22 cellular contexts compared by ENCODE assay signal in the genomic region with DNA sequence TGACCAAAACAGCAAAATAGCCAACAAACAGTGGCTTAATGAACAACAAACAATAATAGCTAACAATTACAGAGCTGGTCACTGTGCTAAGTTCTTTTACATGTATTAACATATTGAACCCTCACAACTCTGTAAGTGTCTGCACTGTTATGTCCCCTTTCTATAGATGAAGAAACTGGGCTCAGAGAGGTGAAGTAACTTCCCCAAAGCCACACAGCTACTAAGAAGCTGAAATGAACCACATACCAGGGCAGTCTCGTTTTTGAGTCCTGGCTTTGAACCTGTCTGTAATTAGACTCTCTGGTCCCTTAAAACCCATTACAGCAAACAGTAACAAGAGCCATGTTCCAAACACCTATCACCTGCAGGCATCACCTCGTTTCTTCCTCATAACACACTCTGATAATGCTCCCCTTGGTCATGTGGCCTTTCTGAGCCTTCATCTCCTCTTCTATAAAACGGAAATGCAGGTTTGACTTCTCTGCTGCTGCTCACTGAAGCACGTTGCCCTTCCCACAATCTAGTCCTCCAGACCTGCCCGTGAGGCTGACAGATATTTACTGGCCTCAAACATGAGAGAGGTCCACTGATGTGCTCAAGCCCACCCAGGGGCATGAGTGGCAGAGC. TPM values are rescaled to one million over a fixed set of nuclear protein-coding genes. Genes with fewer than 3 reads are reported as not detected.
DNase-seq lines count a peak whose midpoint lies in the region; ATAC-seq and TF ChIP-seq lines count a peak whose summit lies in the region.
"Had no signal": no experiment of that assay in that cellular context is flagged by ENCODE, and none has a peak within 500 bp of the region (broad histone marks: within the 10 kb centered on the region; RNA-seq: fewer than 3 reads in every experiment).

No MANE protein-coding gene starts in this region.

- H3K4me3 ChIP-seq in DOHH2 (ENCODE audit: low read length) (no peak overlapping the region), OCI-LY7 (ENCODE audit: low read depth, low read length, poor library complexity, severe bottlenecking) (peak overlapping the region; percentile 10)

- no peak for TF ChIP-seq CTCF in DOHH2 (IDR thresholded peaks at IDR 0.05; ENCODE audit: low read depth, low read length, poor library complexity, severe bottlenecking)
- TF ChIP-seq CTCF in OCI-LY7 (conservative IDR thresholded peaks at IDR 0.05; ENCODE audit: low read length) = no peak

- H3K4me1 ChIP-seq in DOHH2 (ENCODE audit: control insufficient read depth, low read length) (peaks cover 22% of the 10 kb centered on the region), OCI-LY7 (ENCODE audit: insufficient read depth, low read length, poor library complexity, severe bottlenecking) (peaks cover 30% of the 10 kb centered on the region)
- H3K4me1 ChIP-seq: Caco-2 had no signal

- H3K36me3 Mint-ChIP-seq in stimulated activated effector memory CD8-positive, alpha-beta T cell treated with anti-CD3 and anti-CD28 coated beads, Interleukin-12 subunit alpha, Interleukin-12 subunit beta, amount 100 ng/mL, for 72 hours = no peaks in the 10 kb centered on the region
- H3K36me3 Mint-ChIP-seq: CD4-positive, CD25-positive, alpha-beta regulatory T cell had no signal

- H3K36me3 ChIP-seq in DOHH2 (ENCODE audit: control insufficient read depth, low read length) = no peaks in the 10 kb centered on the region
- no peaks in the 10 kb centered on the region for H3K36me3 ChIP-seq in OCI-LY7 (ENCODE audit: insufficient read depth, low read length)

- no TSS peak for BruUV-seq in OCI-LY7 (replicated peaks; lab: Mats Ljungman, UMichigan)

- CTCF ChIA-PET in OCI-LY7 (lab: Charles Lee; ENCODE audit: unreplicated experiment) = interaction anchor here (0.6 kb wide), 1 partner anchor 7 kb away, joined by 3 read pairs; no protein-coding TSS in a partner anchor

- peak overlapping the region; percentile 57 for H3K27ac Mint-ChIP-seq in stimulated activated effector memory CD8-positive, alpha-beta T cell treated with anti-CD3 and anti-CD28 coated beads, Interleukin-12 subunit alpha, Interleukin-12 subunit beta, amount 100 ng/mL, for 72 hours
- H3K27ac Mint-ChIP-seq: CD4-positive, CD25-positive, alpha-beta regulatory T cell; T-helper 17 cell had no signal

- H3K9me3 ChIP-seq in DOHH2 (ENCODE audit: control insufficient read depth, insufficient read depth, low read length) (no peaks in the 10 kb centered on the region), OCI-LY7 (ENCODE audit: low read length) (no peaks in the 10 kb centered on the region)
- H3K9me3 ChIP-seq: Caco-2 had no signal

- H4K20me1 ChIP-seq in DOHH2 (ENCODE audit: control insufficient read depth, insufficient read depth, low read depth, low read length) (no peaks in the 10 kb centered on the region), OCI-LY7 (ENCODE audit: insufficient read depth, low read length) (no peaks in the 10 kb centered on the region)

- H3F3A ChIP-seq in DOHH2 (ENCODE audit: control insufficient read depth, insufficient read depth) = peaks cover 3% of the 10 kb centered on the region; the same call in 1 of the 2 replicates

- H3K27ac ChIP-seq in DOHH2 (ENCODE audit: low read depth, low read length) (no peak overlapping the region), OCI-LY7 (ENCODE audit: low read depth, low read length, poor library complexity, severe bottlenecking) (peak overlapping the region; percentile 37), caudate nucleus (ENCODE audit: low read depth, low read length) (peak overlapping the region; percentile 48)

- intact Hi-C loops in OCI-LY7 (cut with micrococcal nuclease; ENCODE audit: unreplicated experiment) = no loop called here

- no peak overlapping the region for H3K4me3 Mint-ChIP-seq in stimulated activated effector memory CD8-positive, alpha-beta T cell treated with anti-CD3 and anti-CD28 coated beads, Interleukin-12 subunit alpha, Interleukin-12 subunit beta, amount 100 ng/mL, for 72 hours
- H3K4me3 Mint-ChIP-seq: CD4-positive, CD25-positive, alpha-beta regulatory T cell; T-helper 17 cell had no signal

- POLR2A ChIA-PET in OCI-LY7 (lab: Charles Lee) = no interaction called here

- peak overlapping the region; percentile 66 for H2AFZ ChIP-seq in OCI-LY7 (ENCODE audit: low read length)

- DNase-seq in OCI-LY7 (ENCODE audit: low spot score) (peak; percentile 66), caudate nucleus (lab: John Stamatoyannopoulos, UW) (no peak), GM03348 (ENCODE audit: low spot score) (no peak)
- no peak for DNase-seq in stimulated activated effector memory CD8-positive, alpha-beta T cell treated with anti-CD3 and anti-CD28 coated beads, Interleukin-12 subunit alpha, Interleukin-12 subunit beta, amount 100 ng/mL, for 72 hours (ENCODE audit: low spot score in 2 of 2)
- DNase-seq: CD4-positive, CD25-positive, alpha-beta regulatory T cell; DMS 273 treated with DMSO at 0.1 percent for 48 hours; DMS79 treated with DMSO at 0.1 percent for 48 hours; GOT3; KBM-7; NCI-H1092 treated with DMSO at 0.1 percent for 48 hours; NCI-H1436 treated with DMSO at 0.1 percent for 48 hours; NCI-H1930; NCI-H345; NCI-H526; SHP77; SW 1271; T-helper 17 cell had no signal

- H3K4me2 ChIP-seq in DOHH2 (ENCODE audit: low read length) = peak overlapping the region; percentile 27
- H3K4me2 ChIP-seq in OCI-LY7 (ENCODE audit: low read length) = peak overlapping the region; percentile 61

- H3K9me2 ChIP-seq in DOHH2 (replicated peaks; ENCODE audit: control insufficient read depth, low read length) (no peaks in the 10 kb centered on the region), OCI-LY7 (ENCODE audit: insufficient read depth, low read length) (no peaks in the 10 kb centered on the region)

- no peaks in the 10 kb centered on the region for H3K79me2 ChIP-seq in DOHH2 (ENCODE audit: control insufficient read depth, low read length)
- no peaks in the 10 kb centered on the region for H3K79me2 ChIP-seq in OCI-LY7 (ENCODE audit: insufficient read depth, low read depth, low read length)

- H3K27me3 ChIP-seq in DOHH2 (ENCODE audit: control insufficient read depth, low read length) = no peaks in the 10 kb centered on the region; the same call in 1 of the 2 replicates

- ATAC-seq in stimulated activated effector memory CD8-positive, alpha-beta T cell treated with anti-CD3 and anti-CD28 coated beads, Interleukin-12 subunit alpha, Interleukin-12 subunit beta, amount 100 ng/mL, for 72 hours = no peak
- ATAC-seq in HG03097 (IDR thresholded peaks at IDR 0.05; ENCODE audit: low FRiP score, unreplicated experiment) (no peak), HG02973 (IDR thresholded peaks at IDR 0.05; ENCODE audit: unreplicated experiment) (no peak)
- ATAC-seq: HCT116, T-helper 17 cell had no signal

- no peaks in the 10 kb centered on the region for H3K9me3 Mint-ChIP-seq in stimulated activated effector memory CD8-positive, alpha-beta T cell treated with anti-CD3 and anti-CD28 coated beads, Interleukin-12 subunit alpha, Interleukin-12 subunit beta, amount 100 ng/mL, for 72 hours
- H3K9me3 Mint-ChIP-seq: CD4-positive, CD25-positive, alpha-beta regulatory T cell had no signal

- H3K4me1 Mint-ChIP-seq in stimulated activated effector memory CD8-positive, alpha-beta T cell treated with anti-CD3 and anti-CD28 coated beads, Interleukin-12 subunit alpha, Interleukin-12 subunit beta, amount 100 ng/mL, for 72 hours = no peaks in the 10 kb centered on the region
- H3K4me1 Mint-ChIP-seq: CD4-positive, CD25-positive, alpha-beta regulatory T cell had no signal

RNA-seq across cellular contexts. Expression of gene KCNK15, which starts 23.3 kb away (rescaled TPM):
- not detected in 2 replicates for total RNA-seq in OCI-LY7 (2014; rRNA removed; shearing (Covaris generic))
- total RNA-seq in OCI-LY7 (2022) = not detected in 2 replicates
- total RNA-seq: CD4-positive, CD25-positive, alpha-beta regulatory T cell; T-helper 17 cell had no signal

RNA-seq across cellular contexts. Expression of gene RIMS4, which starts 41.4 kb away (rescaled TPM):
- not detected in 2 replicates for total RNA-seq in OCI-LY7 (2014; rRNA removed; shearing (Covaris generic))
- 0.13 TPM in 1 of 2 replicates, not detected in the other for total RNA-seq in OCI-LY7 (2022)
- total RNA-seq: CD4-positive, CD25-positive, alpha-beta regulatory T cell; T-helper 17 cell had no signal

RNA-seq across cellular contexts. Expression of gene CCN5, which starts 53.8 kb away (rescaled TPM):
- total RNA-seq in OCI-LY7 (2014; rRNA removed; shearing (Covaris generic)) = not detected in 2 replicates
- not detected in 2 replicates for total RNA-seq in OCI-LY7 (2022)
- total RNA-seq: Caco-2; CD4-positive, CD25-positive, alpha-beta regulatory T cell; T-helper 17 cell had no signal
